Comparison of ENCODE assay signal across 22 cellular contexts in the genomic region with DNA sequence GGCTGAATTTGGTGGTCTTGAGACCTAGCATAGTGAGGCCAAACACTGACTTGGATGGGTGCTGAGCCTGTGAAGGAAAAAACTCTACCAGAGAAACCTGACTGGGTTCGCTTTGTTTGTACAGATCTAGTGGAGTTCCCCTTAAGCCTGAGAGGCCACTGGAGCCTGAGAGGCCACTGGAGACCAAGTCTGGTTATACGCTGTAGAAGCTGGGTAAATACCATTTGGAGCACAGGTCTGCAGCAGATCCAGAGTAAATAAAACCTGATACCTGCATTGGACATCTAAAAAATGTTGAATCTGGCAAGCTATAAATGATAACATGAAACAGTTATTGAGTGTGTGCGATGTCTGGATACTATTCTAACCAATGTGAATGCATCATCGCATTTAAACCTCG.
"Had no signal": no experiment of that assay in that cellular context is flagged by ENCODE, and none has a peak within 500 bp of the region (broad histone marks: within the 10 kb centered on the region; RNA-seq: fewer than 3 reads in every experiment).

No MANE protein-coding gene starts in this region.

- H3K27me3 ChIP-seq: brain microvascular endothelial cell, cardiac muscle cell had no signal

- DNase-seq: activated CD4-positive, alpha-beta memory T cell treated with anti-CD3 and anti-CD28 coated beads, Interleukin-2, amount 10 ng/mL, durations not matched to agents 7 days and 5 days; activated CD4-positive, alpha-beta T cell treated with anti-CD3 and anti-CD28 coated beads for 36 hours; activated CD4-positive, alpha-beta T cell treated with anti-CD3 and anti-CD28 coated beads, Interleukin-2, amount 50 U/mL, for 1 hour; activated gamma-delta T cell; activated naive CD4-positive, alpha-beta T cell treated with anti-CD3 and anti-CD28 coated beads for 36 hours; activated T-cell treated with anti-CD3 and anti-CD28 coated beads for 4 hours; activated T-cell treated with anti-CD3 and anti-CD28 coated beads, Interleukin-2, amount 50 U/mL, for 48 hours; brain microvascular endothelial cell; Karpas-422; NCI-H2081; NCI-H2171 treated with DMSO at 0.1 percent for 48 hours; NCI-H226; NCI-H524 treated with DMSO at 0.1 percent for 48 hours; NCI-H748 treated with DMSO at 0.1 percent for 48 hours; NK-92 treated with Interleukin-12 subunit alpha and Interleukin-12 subunit beta, amount 100 ng/mL, for 24 hours; OCI-M1; RPMI8226; T-cell; WERI-Rb-1 had no signal

- H3K4me3 ChIP-seq: cardiac muscle cell, K562, SK-N-MC had no signal

- H3K36me3 ChIP-seq: brain microvascular endothelial cell, cardiac muscle cell, WERI-Rb-1 had no signal

- FAIRE-seq: K562 had no signal

- H3K27ac ChIP-seq: brain microvascular endothelial cell, cardiac muscle cell, SK-N-MC, WERI-Rb-1 had no signal
